ENCODE assay signal across 15 cellular contexts in genomic region chr16:4384497-4384896, GRCh38. TPM values are rescaled to one million over a fixed set of nuclear protein-coding genes. Genes with fewer than 3 reads are reported as not detected.
DNase-seq lines count a peak whose midpoint lies in the region; ATAC-seq and TF ChIP-seq lines count a peak whose summit lies in the region.
"Had no signal": no experiment of that assay in that cellular context is flagged by ENCODE, and none has a peak within 500 bp of the region (broad histone marks: within the 10 kb centered on the region; RNA-seq: fewer than 3 reads in every experiment).

No MANE protein-coding gene starts in this region.

- H2AFZ ChIP-seq in osteoblast (ENCODE audit: low read length), result no peak overlapping the region
- no peak overlapping the region for H2AFZ ChIP-seq in GM23338

- H3K9me3 Mint-ChIP-seq in T-cell, result no peaks in the 10 kb centered on the region
- H3K9me3 Mint-ChIP-seq in GM23338, result no peaks in the 10 kb centered on the region

- H3K79me2 ChIP-seq in osteoblast (ENCODE audit: insufficient read depth, low read length) (peaks cover 40% of the 10 kb centered on the region), GM23338 (replicated peaks; ENCODE audit: insufficient read depth) (no peaks in the 10 kb centered on the region)

- H4K20me1 ChIP-seq in osteoblast (ENCODE audit: insufficient read depth, low read length) (peaks cover 64% of the 10 kb centered on the region), GM23338 (replicated peaks; ENCODE audit: insufficient read depth) (no peaks in the 10 kb centered on the region; the same call in 1 of the 2 replicates)

- H3K9me3 ChIP-seq in osteoblast (ENCODE audit: low read depth, low read length) (no peaks in the 10 kb centered on the region), WERI-Rb-1 (ENCODE audit: severe bottlenecking) (no peaks in the 10 kb centered on the region)
- H3K9me3 ChIP-seq: neutrophil, Peyer's patch had no signal

- TF ChIP-seq CTCF in AG10803 (conservative IDR thresholded peaks at IDR 0.05; ENCODE audit: low read length), result no peak
- TF ChIP-seq CTCF in osteoblast (IDR thresholded peaks at IDR 0.05; ENCODE audit: extremely low read depth, low read depth, low read length), result no peak
- TF ChIP-seq CTCF in GM23338 (conservative IDR thresholded peaks at IDR 0.05; ENCODE audit: low read depth in 2 of 2), result no peak
- no peak for TF ChIP-seq CTCF in WERI-Rb-1 (IDR thresholded peaks at IDR 0.05; ENCODE audit: low read depth, low read length)

- CTCF ChIA-PET in T-cell (lab: Charles Lee), result no interaction called here

- ATAC-seq in T-cell (replicated peaks in 1 of 4) (no peak), GM23338 (no peak)

- H3K27ac ChIP-seq in osteoblast (ENCODE audit: low read depth, low read length) (peak overlapping the region; percentile 61), GM23338 (ENCODE audit: low read depth) (no peak overlapping the region), WERI-Rb-1 (no peak overlapping the region)
- H3K27ac ChIP-seq: neutrophil, Peyer's patch had no signal

- H3K9me2 ChIP-seq in GM23338 (ENCODE audit: insufficient read depth), result no peaks in the 10 kb centered on the region

- DNase-seq in AG10803 (ENCODE audit: low read depth) (peak; percentile 84), SK-N-DZ (ENCODE audit: low spot score) (peak; percentile 68), fibroblast of gingiva (ENCODE audit: low read depth) (peak; percentile 81), osteoblast (ENCODE audit: insufficient read length, low spot score, missing footprints) (peak; percentile 98), NCI-H2107 treated with DMSO at 0.1 percent for 48 hours (lab: John Stamatoyannopoulos, UW; ENCODE audit: unreplicated experiment) (no peak), T-cell (no peak), GM23338 (ENCODE audit: low spot score) (no peak), WERI-Rb-1 (no peak)
- DNase-seq: activated CD4-positive, alpha-beta T cell treated with anti-CD3 and anti-CD28 coated beads, Interleukin-2, amount 50 U/mL, for 4 hours; DMS153; hippocampal formation; NCI-H1105 treated with DMSO at 0.1 percent for 48 hours; Peyer's patch had no signal

- H3K36me3 ChIP-seq in osteoblast (ENCODE audit: insufficient read depth, low read length), result peaks cover 37% of the 10 kb centered on the region
- no peaks in the 10 kb centered on the region for H3K36me3 ChIP-seq in GM23338 (ENCODE audit: insufficient read depth)
- no peaks in the 10 kb centered on the region for H3K36me3 ChIP-seq in WERI-Rb-1

- POLR2A ChIA-PET in T-cell (lab: Charles Lee), result no interaction called here

- H3K4me1 ChIP-seq in osteoblast (ENCODE audit: insufficient read depth, low read length) (peaks cover 50% of the 10 kb centered on the region), GM23338 (ENCODE audit: insufficient read depth) (peaks cover 11% of the 10 kb centered on the region)
- H3K4me1 ChIP-seq: Peyer's patch had no signal

- H3K4me1 Mint-ChIP-seq in T-cell (no peaks in the 10 kb centered on the region), GM23338 (peaks cover 17% of the 10 kb centered on the region)

- no peaks in the 10 kb centered on the region for H3K27me3 Mint-ChIP-seq in T-cell
- peaks cover 3% of the 10 kb centered on the region for H3K27me3 Mint-ChIP-seq in GM23338 (ENCODE audit: insufficient read depth, low read depth, poor library complexity)

- no peak overlapping the region for H3K27ac Mint-ChIP-seq in T-cell
- no peak overlapping the region for H3K27ac Mint-ChIP-seq in GM23338

- H3F3A ChIP-seq in GM23338 (replicated peaks; ENCODE audit: low read depth), result 0 out of 2 replicates have a peak, but pooled peaks cover under 1% of the 10 kb centered on the region

- H3K4me3 Mint-ChIP-seq in T-cell (no peak overlapping the region), GM23338 (no peak overlapping the region)

- H3K36me3 Mint-ChIP-seq in T-cell, result peaks cover 10% of the 10 kb centered on the region
- no peaks in the 10 kb centered on the region; the same call in 1 of the 3 replicates for H3K36me3 Mint-ChIP-seq in GM23338 (ENCODE audit: low read depth)

- no peak overlapping the region for H3K4me2 ChIP-seq in osteoblast (ENCODE audit: insufficient read depth, low read length)
- no peak overlapping the region for H3K4me2 ChIP-seq in GM23338

- H3K4me3 ChIP-seq in AG10803 (ENCODE audit: low read length) (no peak overlapping the region), osteoblast (ENCODE audit: insufficient read depth, low read length) (no peak overlapping the region), GM23338 (no peak overlapping the region), WERI-Rb-1 (ENCODE audit: low read depth, low read length) (no peak overlapping the region)
- H3K4me3 ChIP-seq: Peyer's patch had no signal

- H3K27me3 ChIP-seq in osteoblast (ENCODE audit: insufficient read depth, low read length) (no peaks in the 10 kb centered on the region), GM23338 (ENCODE audit: insufficient read depth) (no peaks in the 10 kb centered on the region), WERI-Rb-1 (ENCODE audit: insufficient read depth, low read depth, severe bottlenecking) (no peaks in the 10 kb centered on the region)
- H3K27me3 ChIP-seq: neutrophil, Peyer's patch had no signal

TF ChIP-seq in GM23338, 12 proteins besides CTCF, POLR2A, EP300 and RAD21:
- TF ChIP-seq ETS1 (IDR thresholded peaks at IDR 0.05), result no peak
- TF ChIP-seq NANOG (IDR thresholded peaks at IDR 0.05; ENCODE audit: borderline replicate concordance), result no peak
- TF ChIP-seq EZH2 (IDR thresholded peaks at IDR 0.05; ENCODE audit: low read depth, unreplicated experiment), result no peak
- TF ChIP-seq ZNF331 (CRISPR knock-in tag; IDR thresholded peaks at IDR 0.05; ENCODE audit: low read depth), result no peak
- TF ChIP-seq STAT1 (IDR thresholded peaks at IDR 0.05; ENCODE audit: unreplicated experiment), result no peak
- TF ChIP-seq EZH2phosphoT487 (IDR thresholded peaks at IDR 0.05; ENCODE audit: unreplicated experiment), result no peak

RNA-seq across cellular contexts. Expression of gene VASN, which starts 12.8 kb away (rescaled TPM):
- polyA plus RNA-seq in SK-N-DZ (2014; cell fraction: cytosol; rRNA removed), result 7.4 and 7.9 TPM in 2 replicates
- polyA plus RNA-seq in SK-N-DZ (2014; cell fraction: nucleus; rRNA removed), result 3.4 and 4.9 TPM in 2 replicates
- total RNA-seq in osteoblast (202 and 217 TPM in 2 replicates), T-cell (under 1 TPM; 0.38 to 0.89 (median 0.56) TPM)
- total RNA-seq in GM23338 (2014; rRNA removed; shearing (Covaris generic)), result 15.5 and 16.9 TPM in 2 replicates
- polyA plus RNA-seq in GM23338 (2016; fragmentation: Nextera tagmentation; extraction: Ambion mirVana), result 7.1 and 8.0 TPM in 2 replicates
- total RNA-seq: T-helper 2 cell treated with Interferon-gamma antibody and Interleukin-4, amounts not matched to agents 100 ng/mL and 5 ng/mL, for 36 hours had no signal

RNA-seq across cellular contexts. Expression of gene CORO7, which starts 31.9 kb away (rescaled TPM):
- polyA plus RNA-seq in SK-N-DZ (2014; cell fraction: cytosol; rRNA removed), result 39.0 and 46.4 TPM in 2 replicates
- 187 and 190 TPM in 2 replicates for polyA plus RNA-seq in SK-N-DZ (2014; cell fraction: nucleus; rRNA removed)
- total RNA-seq in osteoblast (9.7 and 17.7 TPM in 2 replicates), T-cell (100 to 1,000 TPM; 213 to 675 (median 230) TPM)
- 40.5 and 46.4 TPM in 2 replicates for total RNA-seq in GM23338 (2014; rRNA removed; shearing (Covaris generic))
- polyA plus RNA-seq in GM23338 (2016; fragmentation: Nextera tagmentation; extraction: Ambion mirVana), result 14.2 and 19.1 TPM in 2 replicates

RNA-seq across cellular contexts. Expression of gene PAM16, which starts 33.4 kb away (rescaled TPM):
- 187 and 191 TPM in 2 replicates for polyA plus RNA-seq in SK-N-DZ (2014; cell fraction: cytosol; rRNA removed)
- polyA plus RNA-seq in SK-N-DZ (2014; cell fraction: nucleus; rRNA removed), result 181 and 215 TPM in 2 replicates
- 17.4 and 18.6 TPM in 2 replicates for total RNA-seq in osteoblast
- total RNA-seq in T-cell, result 10 to 100 TPM; 41.2 to 53.7 (median 47.4) TPM
- 84.1 and 113 TPM in 2 replicates for total RNA-seq in GM23338 (2014; rRNA removed; shearing (Covaris generic))
- 283 and 331 TPM in 2 replicates for polyA plus RNA-seq in GM23338 (2016; fragmentation: Nextera tagmentation; extraction: Ambion mirVana)

RNA-seq across cellular contexts. Expression of gene DNAJA3, which starts 41.2 kb away (rescaled TPM):
- 83.8 and 85.3 TPM in 2 replicates for polyA plus RNA-seq in SK-N-DZ (2014; cell fraction: cytosol; rRNA removed)
- 87.2 and 90.3 TPM in 2 replicates for polyA plus RNA-seq in SK-N-DZ (2014; cell fraction: nucleus; rRNA removed)
- total RNA-seq in osteoblast (30.0 and 30.9 TPM in 2 replicates), T-cell (10 to 100 TPM; 37.7 to 73.8 (median 65.7) TPM)
- 75.5 and 75.9 TPM in 2 replicates for total RNA-seq in GM23338 (2014; rRNA removed; shearing (Covaris generic))
- 46.6 and 56.3 TPM in 2 replicates for polyA plus RNA-seq in GM23338 (2016; fragmentation: Nextera tagmentation; extraction: Ambion mirVana)

Comparison
In these comparisons a context has a peak if more than half of its experiments do, and no peak if none do; other contexts are left out.
1. DNase-seq: peak in AG10803 (single experiment), SK-N-DZ (single experiment), fibroblast of gingiva (single experiment) and osteoblast (single experiment); none in NCI-H2107 treated with DMSO at 0.1 percent for 48 hours (single experiment), T-cell (0 of 34), GM23338 (single experiment) and WERI-Rb-1 (single experiment).
2. RNA of gene VASN, which starts 12.8 kb away (total RNA-seq): 202 to 217 TPM in osteoblast; 15.5 to 16.9 TPM in GM23338 and 0.38 to 0.89 TPM in T-cell; every median in the first group is over 10 times any median in the second.